8 cellular contexts compared by ENCODE assay signal in genomic region chr10:70430489-70431445, GRCh38. TPM values are rescaled to one million over a fixed set of nuclear protein-coding genes. Genes with fewer than 3 reads are reported as not detected.
DNase-seq lines count a peak whose midpoint lies in the region; ATAC-seq, FAIRE-seq and TF ChIP-seq lines count a peak whose summit lies in the region.

No MANE protein-coding gene starts in this region.

- TF ChIP-seq RAD21 in HepG2 (CRISPR knock-in tag; IDR thresholded peaks at IDR 0.05) = peak; percentile 46; the same call in 1 of the 2 replicates

- peak overlapping the region; percentile 22; the same call in 1 of the 2 replicates for H3K4me2 ChIP-seq in KMS-11
- no peak overlapping the region for H3K4me2 ChIP-seq in HepG2 (ENCODE audit: low read depth, low read length)

- peak; percentile 90 for FAIRE-seq in HepG2 (lab: Jason Lieb, UNC)

- H3K36me3 ChIP-seq in KMS-11 (ENCODE audit: insufficient read depth) = no peaks in the 10 kb centered on the region
- H3K36me3 ChIP-seq in HepG2 (replicated peaks in 1 of 2; ENCODE audit: control insufficient read depth in 1 of 2, insufficient read depth in 2 of 2, low read length in 2 of 2) = peaks cover under 1 to 2% of the 10 kb centered on the region in 2 experiments; a peak in 2 of 5 replicates
- H3K36me3 ChIP-seq in subcutaneous abdominal adipose tissue (ENCODE audit: control insufficient read depth in 5 of 5, insufficient read depth in 5 of 5, low read length in 5 of 5) = peaks cover 11 to 53% (median 44%) of the 10 kb centered on the region in 5 donors

- H4K20me1 ChIP-seq in KMS-11 (ENCODE audit: insufficient read depth) (no peaks in the 10 kb centered on the region), HepG2 (ENCODE audit: insufficient read depth, low read length) (no peaks in the 10 kb centered on the region)

- POLR2A ChIA-PET in HepG2 (lab: Yijun Ruan, JAX) = interaction anchor here (0.9 to 2.5 kb wide), 7 partner anchors 9 to 260 kb away, joined by 3 to 32 read pairs (median 4); partner anchors contain the start of genes EIF4EBP2 and SAR1A

- peak overlapping the region; percentile 14; the same call in 1 of the 2 replicates for H3K9ac ChIP-seq in KMS-11
- H3K9ac ChIP-seq in HepG2 (ENCODE audit: insufficient read depth, low read depth, low read length) = no peak overlapping the region
- peak overlapping the region in 2 of 5 donors; percentile 43 to 45 for H3K9ac ChIP-seq in subcutaneous abdominal adipose tissue (ENCODE audit: low read length in 5 of 5)

- BruUV-seq in HepG2 (replicated peaks; lab: Mats Ljungman, UMichigan) = no TSS peak

- TF ChIP-seq CTCF in KMS-11 (conservative IDR thresholded peaks at IDR 0.05; ENCODE audit: low read depth, low read length) (no peak), coronary artery (IDR thresholded peaks at IDR 0.05) (no peak), HepG2 (CRISPR knock-in tag; IDR thresholded peaks at IDR 0.05) (peak; percentile 80)

- peak; percentile 89 for DNase-seq in coronary artery (ENCODE audit: low spot score)
- peak; percentile 80 for DNase-seq in HepG2 (ENCODE audit: low spot score)
- no peak for DNase-seq in NCI-H2227 (lab: John Stamatoyannopoulos, UW; ENCODE audit: unreplicated experiment)
- DNase-seq in stimulated activated naive CD4-positive, alpha-beta T cell (lab: John Stamatoyannopoulos, UW) = no peak
- no peak for DNase-seq in NCI-H748 (lab: John Stamatoyannopoulos, UW; ENCODE audit: unreplicated experiment)
- no peak for DNase-seq in stimulated activated CD8-positive, alpha-beta memory T cell treated with anti-CD3 and anti-CD28 coated beads, Interleukin-4, amount 100 ng/mL, for 48 hours

- intact Hi-C loops in HepG2 (cut with micrococcal nuclease; ENCODE audit: unreplicated experiment) = loop anchor here (5.0 kb wide), 1 partner anchor 48 kb away; the partner anchor contains the start of gene LRRC20

- no peak for TF ChIP-seq POLR2A in HepG2 (IDR thresholded peaks at IDR 0.05; ENCODE audit: insufficient read depth in 1 of 2, low read depth in 2 of 2, low read length in 2 of 2)

- TF ChIP-seq EP300 in HepG2 (IDR thresholded peaks at IDR 0.05; ENCODE audit: low read depth in 2 of 2, low read length in 2 of 2) = no peak
- no peak for TF ChIP-seq EP300 in HepG2 (CRISPR knock-in tag; IDR thresholded peaks at IDR 0.05; ENCODE audit: borderline replicate concordance)

- no peak overlapping the region for H2AFZ ChIP-seq in KMS-11 (ENCODE audit: low read depth)
- H2AFZ ChIP-seq in HepG2 (ENCODE audit: low read length) = no peak overlapping the region

- 40% methylated on average over 4 of the region's 6 CpGs for WGBS in HepG2 (ENCODE audit: low lambda C conversion rate)

- CTCF ChIA-PET in HepG2 (lab: Yijun Ruan, JAX; ENCODE audit: low intra/inter-chr PET ratio, low total read pairs) = interaction anchor here (1.2 kb wide), 1 partner anchor 110 kb away, joined by 4 read pairs; no protein-coding TSS in a partner anchor

- H3K27ac ChIP-seq in KMS-11 (peak overlapping the region; percentile 52), coronary artery (peak overlapping the region; percentile 76 to 93), HepG2 (ENCODE audit: extremely low read length, insufficient read depth, low read length) (no peak overlapping the region), subcutaneous abdominal adipose tissue (ENCODE audit: low read depth, low read length) (peak overlapping the region; percentile 79)

- H3K79me2 ChIP-seq in KMS-11 (ENCODE audit: insufficient read depth, low read depth) (no peaks in the 10 kb centered on the region), HepG2 (ENCODE audit: insufficient read depth, low read length) (no peaks in the 10 kb centered on the region)

- H3K27me3 ChIP-seq in KMS-11 (ENCODE audit: insufficient read depth, low read depth) = no peaks in the 10 kb centered on the region
- no peaks in the 10 kb centered on the region for H3K27me3 ChIP-seq in HepG2 (ENCODE audit: control insufficient read depth in 1 of 2, insufficient read depth in 2 of 2, low read length in 2 of 2)
- no peaks in the 10 kb centered on the region for H3K27me3 ChIP-seq in subcutaneous abdominal adipose tissue (ENCODE audit: control insufficient read depth in 5 of 5, insufficient read depth in 4 of 5, low read length in 5 of 5)

- H3K4me3 ChIP-seq in KMS-11 (IDR thresholded peaks at IDR 0.05; ENCODE audit: insufficient read depth, low read depth, low read length) = no peak overlapping the region
- peak overlapping the region; percentile 41 for H3K4me3 ChIP-seq in coronary artery
- H3K4me3 ChIP-seq in HepG2 (replicated peaks in 1 of 3; ENCODE audit: insufficient read depth in 1 of 3, low read depth in 2 of 3, low read length in 3 of 3) = no peak overlapping the region
- H3K4me3 ChIP-seq in subcutaneous abdominal adipose tissue (ENCODE audit: low read depth in 1 of 5, low read length in 5 of 5) = peak overlapping the region in 2 of 5 donors; percentile 4 to 49

- H3K9me3 ChIP-seq in HepG2 (ENCODE audit: low read length) (no peaks in the 10 kb centered on the region), subcutaneous abdominal adipose tissue (ENCODE audit: control insufficient read depth in 5 of 5, low read length in 5 of 5) (no peaks in the 10 kb centered on the region)

- H3K4me1 ChIP-seq in KMS-11 (ENCODE audit: low read depth, poor library complexity, severe bottlenecking) = peaks cover 20% of the 10 kb centered on the region
- peaks cover 29% of the 10 kb centered on the region for H3K4me1 ChIP-seq in HepG2 (ENCODE audit: insufficient read depth, low read length)
- H3K4me1 ChIP-seq in subcutaneous abdominal adipose tissue (ENCODE audit: control insufficient read depth in 5 of 5, insufficient read depth in 5 of 5, low read length in 5 of 5) = peaks cover 5 to 45% (median 41%) of the 10 kb centered on the region in 5 donors

- in situ Hi-C loops in HepG2 (cut with HindIII; ENCODE audit: extremely low pct_ligation_motif_present, low pct_unique_long_range_greater_than_20kb) = no loop called here

- ATAC-seq in HepG2 = peak; percentile 80

RNA-seq across cellular contexts. Expression of gene NODAL, which starts 10.7 kb away (rescaled TPM):
- total RNA-seq in HepG2 (2016; rRNA removed; fragmentation: Illumina TruSeq; extraction: Trizol) = 0.24 TPM in 1 of 2 replicates, not detected in the other
- total RNA-seq in HepG2 (2016; cell fraction: cytosol; rRNA removed; fragmentation: Illumina TruSeq; extraction: Trizol; ENCODE audit: low read depth) = not detected in 2 replicates
- total RNA-seq in HepG2 (2016; cell fraction: insoluble cytoplasmic fraction; rRNA removed; fragmentation: Illumina TruSeq; extraction: Trizol) = not detected in 2 replicates
- total RNA-seq in HepG2 (2016; cell fraction: membrane; rRNA removed; fragmentation: Illumina TruSeq; extraction: Trizol) = 0.17 TPM in 1 of 2 replicates, not detected in the other
- not detected in 2 replicates for total RNA-seq in HepG2 (2016; cell fraction: nucleus; rRNA removed; fragmentation: Illumina TruSeq; extraction: Trizol)
- polyA plus RNA-seq in HepG2 (2011; rRNA removed) = not detected in 2 replicates
- polyA plus RNA-seq in HepG2 (2011; cell fraction: cytosol; rRNA removed) = not detected in 2 replicates
- polyA plus RNA-seq in HepG2 (2011; cell fraction: nucleus; rRNA removed) = not detected in 2 replicates
- polyA plus RNA-seq in HepG2 (2012) = not detected in 2 replicates
- polyA plus RNA-seq in HepG2 (2016; cell fraction: cytosol; fragmentation: Illumina TruSeq; extraction: Trizol; ENCODE audit: low read depth) = not detected in 2 replicates
- not detected in 2 replicates for polyA plus RNA-seq in HepG2 (2016; cell fraction: insoluble cytoplasmic fraction; fragmentation: Illumina TruSeq; extraction: Trizol; ENCODE audit: low read depth)
- polyA plus RNA-seq in HepG2 (2016; cell fraction: membrane; fragmentation: Illumina TruSeq; extraction: Trizol; ENCODE audit: low read depth) = not detected in 2 replicates
- not detected in 2 replicates for polyA plus RNA-seq in HepG2 (2016; cell fraction: nucleus; fragmentation: Illumina TruSeq; extraction: Trizol; ENCODE audit: insufficient read depth, low read depth)
- polyA minus RNA-seq in HepG2 (2011; rRNA and poly(A)+ RNA removed; ENCODE audit: low replicate concordance) = not detected in 2 replicates
- polyA minus RNA-seq in HepG2 (2011; cell fraction: cytosol; rRNA and poly(A)+ RNA removed) = not detected in 2 replicates
- not detected in 2 replicates for polyA minus RNA-seq in HepG2 (2011; cell fraction: nucleus; rRNA and poly(A)+ RNA removed)

RNA-seq across cellular contexts. Expression of gene EIF4EBP2, which starts 26.8 kb away (rescaled TPM):
- 22.0 and 38.0 TPM in 2 replicates for total RNA-seq in HepG2 (2016; rRNA removed; fragmentation: Illumina TruSeq; extraction: Trizol)
- total RNA-seq in HepG2 (2016; cell fraction: cytosol; rRNA removed; fragmentation: Illumina TruSeq; extraction: Trizol; ENCODE audit: low read depth) = 17.2 and 19.6 TPM in 2 replicates
- 21.9 and 34.6 TPM in 2 replicates for total RNA-seq in HepG2 (2016; cell fraction: insoluble cytoplasmic fraction; rRNA removed; fragmentation: Illumina TruSeq; extraction: Trizol)
- total RNA-seq in HepG2 (2016; cell fraction: membrane; rRNA removed; fragmentation: Illumina TruSeq; extraction: Trizol) = 61.0 and 70.2 TPM in 2 replicates
- 16.9 and 19.6 TPM in 2 replicates for total RNA-seq in HepG2 (2016; cell fraction: nucleus; rRNA removed; fragmentation: Illumina TruSeq; extraction: Trizol)
- polyA plus RNA-seq in HepG2 (2011; rRNA removed) = 15.2 and 16.9 TPM in 2 replicates
- polyA plus RNA-seq in HepG2 (2011; cell fraction: cytosol; rRNA removed) = 11.8 and 19.5 TPM in 2 replicates
- 6.5 and 9.6 TPM in 2 replicates for polyA plus RNA-seq in HepG2 (2011; cell fraction: nucleus; rRNA removed)
- polyA plus RNA-seq in HepG2 (2012) = 30.8 and 39.1 TPM in 2 replicates
- polyA plus RNA-seq in HepG2 (2016; cell fraction: cytosol; fragmentation: Illumina TruSeq; extraction: Trizol; ENCODE audit: low read depth) = 64.7 and 66.1 TPM in 2 replicates
- polyA plus RNA-seq in HepG2 (2016; cell fraction: insoluble cytoplasmic fraction; fragmentation: Illumina TruSeq; extraction: Trizol; ENCODE audit: low read depth) = 46.1 and 53.1 TPM in 2 replicates
- 111 and 131 TPM in 2 replicates for polyA plus RNA-seq in HepG2 (2016; cell fraction: membrane; fragmentation: Illumina TruSeq; extraction: Trizol; ENCODE audit: low read depth)
- polyA plus RNA-seq in HepG2 (2016; cell fraction: nucleus; fragmentation: Illumina TruSeq; extraction: Trizol; ENCODE audit: insufficient read depth, low read depth) = 25.2 TPM in 2 replicates
- 19.1 and 27.4 TPM in 2 replicates for polyA minus RNA-seq in HepG2 (2011; rRNA and poly(A)+ RNA removed; ENCODE audit: low replicate concordance)
- 18.4 and 23.2 TPM in 2 replicates for polyA minus RNA-seq in HepG2 (2011; cell fraction: cytosol; rRNA and poly(A)+ RNA removed)
- 15.6 and 18.5 TPM in 2 replicates for polyA minus RNA-seq in HepG2 (2011; cell fraction: nucleus; rRNA and poly(A)+ RNA removed)

RNA-seq across cellular contexts. Expression of gene PALD1, which starts 47.8 kb away (rescaled TPM):
- 0.06 and 0.07 TPM in 2 replicates for total RNA-seq in HepG2 (2016; rRNA removed; fragmentation: Illumina TruSeq; extraction: Trizol)
- total RNA-seq in HepG2 (2016; cell fraction: cytosol; rRNA removed; fragmentation: Illumina TruSeq; extraction: Trizol; ENCODE audit: low read depth) = not detected in 2 replicates
- total RNA-seq in HepG2 (2016; cell fraction: insoluble cytoplasmic fraction; rRNA removed; fragmentation: Illumina TruSeq; extraction: Trizol) = 0.04 TPM in 1 of 2 replicates, not detected in the other
- total RNA-seq in HepG2 (2016; cell fraction: membrane; rRNA removed; fragmentation: Illumina TruSeq; extraction: Trizol) = 0.03 TPM in 2 replicates
- total RNA-seq in HepG2 (2016; cell fraction: nucleus; rRNA removed; fragmentation: Illumina TruSeq; extraction: Trizol) = not detected in 2 replicates
- polyA plus RNA-seq in HepG2 (2011; rRNA removed) = 0.08 and 0.09 TPM in 2 replicates
- polyA plus RNA-seq in HepG2 (2011; cell fraction: cytosol; rRNA removed) = 0.08 TPM in 2 replicates
- 0.43 and 0.50 TPM in 2 replicates for polyA plus RNA-seq in HepG2 (2011; cell fraction: nucleus; rRNA removed)
- polyA plus RNA-seq in HepG2 (2012) = 0.11 TPM in 1 of 2 replicates, not detected in the other
- not detected in 2 replicates for polyA plus RNA-seq in HepG2 (2016; cell fraction: cytosol; fragmentation: Illumina TruSeq; extraction: Trizol; ENCODE audit: low read depth)
- not detected in 2 replicates for polyA plus RNA-seq in HepG2 (2016; cell fraction: insoluble cytoplasmic fraction; fragmentation: Illumina TruSeq; extraction: Trizol; ENCODE audit: low read depth)
- not detected in 2 replicates for polyA plus RNA-seq in HepG2 (2016; cell fraction: membrane; fragmentation: Illumina TruSeq; extraction: Trizol; ENCODE audit: low read depth)
- not detected in 2 replicates for polyA plus RNA-seq in HepG2 (2016; cell fraction: nucleus; fragmentation: Illumina TruSeq; extraction: Trizol; ENCODE audit: insufficient read depth, low read depth)
- polyA minus RNA-seq in HepG2 (2011; rRNA and poly(A)+ RNA removed; ENCODE audit: low replicate concordance) = 0.05 and 0.52 TPM in 2 replicates
- polyA minus RNA-seq in HepG2 (2011; cell fraction: cytosol; rRNA and poly(A)+ RNA removed) = not detected in 2 replicates
- 0.12 TPM in 1 of 2 replicates, not detected in the other for polyA minus RNA-seq in HepG2 (2011; cell fraction: nucleus; rRNA and poly(A)+ RNA removed)

RNA-seq across cellular contexts. Expression of gene LRRC20, which starts 48.3 kb away (rescaled TPM):
- total RNA-seq in HepG2 (2016; rRNA removed; fragmentation: Illumina TruSeq; extraction: Trizol) = 37.5 and 38.6 TPM in 2 replicates
- total RNA-seq in HepG2 (2016; cell fraction: cytosol; rRNA removed; fragmentation: Illumina TruSeq; extraction: Trizol; ENCODE audit: low read depth) = 7.5 and 7.6 TPM in 2 replicates
- total RNA-seq in HepG2 (2016; cell fraction: insoluble cytoplasmic fraction; rRNA removed; fragmentation: Illumina TruSeq; extraction: Trizol) = 31.9 and 38.9 TPM in 2 replicates
- total RNA-seq in HepG2 (2016; cell fraction: membrane; rRNA removed; fragmentation: Illumina TruSeq; extraction: Trizol) = 28.7 and 30.2 TPM in 2 replicates
- total RNA-seq in HepG2 (2016; cell fraction: nucleus; rRNA removed; fragmentation: Illumina TruSeq; extraction: Trizol) = 21.0 and 21.2 TPM in 2 replicates
- 31.1 and 37.0 TPM in 2 replicates for polyA plus RNA-seq in HepG2 (2011; rRNA removed)
- polyA plus RNA-seq in HepG2 (2011; cell fraction: cytosol; rRNA removed) = 40.7 and 41.5 TPM in 2 replicates
- 39.1 and 48.3 TPM in 2 replicates for polyA plus RNA-seq in HepG2 (2011; cell fraction: nucleus; rRNA removed)
- polyA plus RNA-seq in HepG2 (2012) = 20.8 and 26.7 TPM in 2 replicates
- polyA plus RNA-seq in HepG2 (2016; cell fraction: cytosol; fragmentation: Illumina TruSeq; extraction: Trizol; ENCODE audit: low read depth) = 6.9 and 8.4 TPM in 2 replicates
- 39.8 and 43.5 TPM in 2 replicates for polyA plus RNA-seq in HepG2 (2016; cell fraction: insoluble cytoplasmic fraction; fragmentation: Illumina TruSeq; extraction: Trizol; ENCODE audit: low read depth)
- 24.8 and 26.5 TPM in 2 replicates for polyA plus RNA-seq in HepG2 (2016; cell fraction: membrane; fragmentation: Illumina TruSeq; extraction: Trizol; ENCODE audit: low read depth)
- 43.4 and 44.0 TPM in 2 replicates for polyA plus RNA-seq in HepG2 (2016; cell fraction: nucleus; fragmentation: Illumina TruSeq; extraction: Trizol; ENCODE audit: insufficient read depth, low read depth)
- polyA minus RNA-seq in HepG2 (2011; rRNA and poly(A)+ RNA removed; ENCODE audit: low replicate concordance) = 8.9 and 35.0 TPM in 2 replicates
- 14.2 and 15.2 TPM in 2 replicates for polyA minus RNA-seq in HepG2 (2011; cell fraction: cytosol; rRNA and poly(A)+ RNA removed)
- polyA minus RNA-seq in HepG2 (2011; cell fraction: nucleus; rRNA and poly(A)+ RNA removed) = 8.6 and 11.4 TPM in 2 replicates

Comparison
In these comparisons a context has a peak if more than half of its experiments do, and no peak if none do; other contexts are left out.
1. DNase-seq: peak in coronary artery (single experiment) and HepG2 (single experiment); none in NCI-H2227 (single experiment), stimulated activated naive CD4-positive, alpha-beta T cell (0 of 6), NCI-H748 (single experiment) and stimulated activated CD8-positive, alpha-beta memory T cell treated with anti-CD3 and anti-CD28 coated beads, Interleukin-4, amount 100 ng/mL, for 48 hours (single experiment).